13 cellular contexts compared by ENCODE assay signal in genomic region chr9:114811969-114812636, GRCh38.
"Had no signal": no experiment of that assay in that cellular context is flagged by ENCODE, and none has a peak within 500 bp of the region (broad histone marks: within the 10 kb centered on the region; RNA-seq: fewer than 3 reads in every experiment).

No MANE protein-coding gene starts in this region.

- ATAC-seq: gastroesophageal sphincter; stimulated activated naive CD8-positive, alpha-beta T cell treated with anti-CD3 and anti-CD28 coated beads, Interleukin-15, amount 100 ng/mL, for 72 hours had no signal

- H3K4me3 Mint-ChIP-seq: activated naive CD4-positive, alpha-beta T cell treated with anti-CD3 and anti-CD28 coated beads, Interleukin-2, amount 50 U/mL, for 24 hours; nephron progenitor cell; stimulated activated naive CD8-positive, alpha-beta T cell treated with anti-CD3 and anti-CD28 coated beads, Interleukin-15, amount 100 ng/mL, for 72 hours had no signal

- DNase-seq: activated T-cell treated with anti-CD3 and anti-CD28 coated beads, Interleukin-2, amount 50 U/mL, for 1 hour; central memory CD4-positive, alpha-beta T cell; effector memory CD4-positive, alpha-beta T cell; left ventricle myocardium inferior; mesenchymal stem cell; nephron progenitor cell; stimulated activated CD4-positive, alpha-beta T cell treated with anti-CD3 and anti-CD28 coated beads, Interleukin-4, amount 100 ng/mL, for 1 hour; stimulated activated CD8-positive, alpha-beta memory T cell treated with anti-CD3 and anti-CD28 coated beads, Interleukin-4, amount 100 ng/mL, for 48 hours; stimulated activated naive CD8-positive, alpha-beta T cell treated with anti-CD3 and anti-CD28 coated beads, Interleukin-15, amount 100 ng/mL, for 72 hours; testis had no signal

- H3K9me3 Mint-ChIP-seq: activated naive CD4-positive, alpha-beta T cell treated with anti-CD3 and anti-CD28 coated beads, Interleukin-2, amount 50 U/mL, for 24 hours; nephron progenitor cell had no signal

- H3K4me1 ChIP-seq: gastroesophageal sphincter, left ventricle myocardium inferior, testis had no signal

- H3K27me3 ChIP-seq: gastroesophageal sphincter, testis had no signal

- H3K27ac Mint-ChIP-seq: activated naive CD4-positive, alpha-beta T cell treated with anti-CD3 and anti-CD28 coated beads, Interleukin-2, amount 50 U/mL, for 24 hours; nephron progenitor cell had no signal

- H3K27ac ChIP-seq: gastroesophageal sphincter, left ventricle myocardium inferior, testis had no signal

- H3K27me3 Mint-ChIP-seq: activated naive CD4-positive, alpha-beta T cell treated with anti-CD3 and anti-CD28 coated beads, Interleukin-2, amount 50 U/mL, for 24 hours; stimulated activated naive CD8-positive, alpha-beta T cell treated with anti-CD3 and anti-CD28 coated beads, Interleukin-15, amount 100 ng/mL, for 72 hours had no signal

- H3K4me1 Mint-ChIP-seq: nephron progenitor cell had no signal

- FAIRE-seq: keratinocyte had no signal

- H3K4me3 ChIP-seq: gastroesophageal sphincter, left ventricle myocardium inferior, testis had no signal

- H3K36me3 ChIP-seq: gastroesophageal sphincter, left ventricle myocardium inferior had no signal
